10 cellular contexts compared by ENCODE assay signal in genomic region chr17:17684901-17685774, GRCh38. TPM values are rescaled to one million over a fixed set of nuclear protein-coding genes. Genes with fewer than 3 reads are reported as not detected.
DNase-seq lines count a peak whose midpoint lies in the region; ATAC-seq and TF ChIP-seq lines count a peak whose summit lies in the region.
"Had no signal": no experiment of that assay in that cellular context is flagged by ENCODE, and none has a peak within 500 bp of the region (broad histone marks: within the 10 kb centered on the region; RNA-seq: fewer than 3 reads in every experiment).

No MANE protein-coding gene starts in this region.

- TF ChIP-seq POLR2A in HCT116 (IDR thresholded peaks at IDR 0.05; ENCODE audit: borderline replicate concordance, extremely low read depth, insufficient read depth, insufficient read length), result no peak

- TF ChIP-seq CTCF in HCT116 (IDR thresholded peaks at IDR 0.05 in 2 of 3, conservative IDR thresholded peaks at IDR 0.05 in 1 of 3; ENCODE audit: borderline replicate concordance in 1 of 3, insufficient read depth in 1 of 3, low read depth in 2 of 3, low read length in 2 of 3), result no peak

- peaks cover 6% of the 10 kb centered on the region; the same call in 1 of the 2 replicates for H4K20me1 ChIP-seq in HCT116 (ENCODE audit: insufficient read depth)

- H3K9me3 Mint-ChIP-seq in activated naive CD8-positive, alpha-beta T cell (ENCODE audit: low read depth), result no peaks in the 10 kb centered on the region
- no peaks in the 10 kb centered on the region for H3K9me3 Mint-ChIP-seq in stimulated activated memory B cell treated with anti-CD40 and anti-IgM and Interleukin-4, amounts not matched to agents 10 μg/mL and 1 μg/mL and 100 μg/mL, for 72 hours
- no peaks in the 10 kb centered on the region for H3K9me3 Mint-ChIP-seq in activated CD8-positive, alpha-beta T cell treated with anti-CD3 and anti-CD28 coated beads, Interleukin-2, amount 10 ng/mL, durations not matched to agents 7 days and 5 days (ENCODE audit: insufficient read depth)

- no TSS peak for BruUV-seq in HCT116 (replicated peaks; lab: Mats Ljungman, UMichigan)

- H3K36me3 ChIP-seq in HCT116 (ENCODE audit: control insufficient read depth in 1 of 2, insufficient read depth in 2 of 2, low read length in 2 of 2), result no peaks in the 10 kb centered on the region

- H3K4me1 ChIP-seq in HCT116 (ENCODE audit: control insufficient read depth in 1 of 2, insufficient read depth in 2 of 2, low read length in 2 of 2), result peaks cover 70 to 79% of the 10 kb centered on the region in 2 experiments
- peaks cover 20% of the 10 kb centered on the region for H3K4me1 ChIP-seq in right cardiac atrium (ENCODE audit: control insufficient read depth, insufficient read depth, low read length)

- peaks cover 85% of the 10 kb centered on the region for H3K79me2 ChIP-seq in HCT116 (ENCODE audit: insufficient read depth, low read length)

- CTCF ChIA-PET in HCT116 (lab: Charles Lee), result no interaction called here
- CTCF ChIA-PET in activated CD8-positive, alpha-beta T cell treated with anti-CD3 and anti-CD28 coated beads, Interleukin-2, amount 10 ng/mL, durations not matched to agents 7 days and 5 days (lab: Charles Lee), result no interaction called here

- H3K4me3 Mint-ChIP-seq in activated naive CD8-positive, alpha-beta T cell, result peak overlapping the region; percentile 38
- no peak overlapping the region for H3K4me3 Mint-ChIP-seq in stimulated activated memory B cell treated with anti-CD40 and anti-IgM and Interleukin-4, amounts not matched to agents 10 μg/mL and 1 μg/mL and 100 μg/mL, for 72 hours
- H3K4me3 Mint-ChIP-seq in activated CD8-positive, alpha-beta T cell treated with anti-CD3 and anti-CD28 coated beads, Interleukin-2, amount 10 ng/mL, durations not matched to agents 7 days and 5 days, result no peak overlapping the region

- POLR2A ChIA-PET in HCT116 (lab: Charles Lee), result no interaction called here
- POLR2A ChIA-PET in activated CD8-positive, alpha-beta T cell treated with anti-CD3 and anti-CD28 coated beads, Interleukin-2, amount 10 ng/mL, durations not matched to agents 7 days and 5 days (lab: Charles Lee), result no interaction called here

- no peak for TF ChIP-seq RAD21 in HCT116 (IDR thresholded peaks at IDR 0.05; ENCODE audit: low read depth)

- WGBS in right cardiac atrium, result 26% methylated on average over 15 of the region's 15 CpGs

- no peak overlapping the region for H2AFZ ChIP-seq in HCT116 (ENCODE audit: low read depth, low read length, poor library complexity, severe bottlenecking)

- peak overlapping the region; percentile 84 for H3K27ac ChIP-seq in HCT116 (ENCODE audit: low read depth, low read length)
- peak overlapping the region; percentile 66 for H3K27ac ChIP-seq in right cardiac atrium (ENCODE audit: low read length)
- H3K27ac ChIP-seq: KMS-11 had no signal

- H3K27me3 ChIP-seq in HCT116 (ENCODE audit: insufficient read depth, low read length) (no peaks in the 10 kb centered on the region), right cardiac atrium (ENCODE audit: control insufficient read depth, insufficient read depth) (no peaks in the 10 kb centered on the region)

- no peak for ATAC-seq in HCT116
- ATAC-seq in right cardiac atrium, result peak; percentile 34 to 59
- no peak for ATAC-seq in stimulated activated memory B cell treated with anti-CD40 and anti-IgM and Interleukin-4, amounts not matched to agents 10 μg/mL and 1 μg/mL and 100 μg/mL, for 72 hours
- ATAC-seq in GM19351 (IDR thresholded peaks at IDR 0.05; ENCODE audit: unreplicated experiment), result no peak
- no peak for ATAC-seq in activated CD8-positive, alpha-beta T cell treated with anti-CD3 and anti-CD28 coated beads, Interleukin-2, amount 10 ng/mL, durations not matched to agents 7 days and 5 days

- H3K4me2 ChIP-seq in HCT116 (ENCODE audit: low read length), result peak overlapping the region; percentile 75
- H3K4me2 ChIP-seq: KMS-11 had no signal

- peaks cover 39% of the 10 kb centered on the region for H3K4me1 Mint-ChIP-seq in activated naive CD8-positive, alpha-beta T cell (ENCODE audit: low read depth)
- H3K4me1 Mint-ChIP-seq in stimulated activated memory B cell treated with anti-CD40 and anti-IgM and Interleukin-4, amounts not matched to agents 10 μg/mL and 1 μg/mL and 100 μg/mL, for 72 hours, result peaks cover 52% of the 10 kb centered on the region
- H3K4me1 Mint-ChIP-seq in activated CD8-positive, alpha-beta T cell treated with anti-CD3 and anti-CD28 coated beads, Interleukin-2, amount 10 ng/mL, durations not matched to agents 7 days and 5 days (ENCODE audit: low read depth), result peaks cover 45% of the 10 kb centered on the region

- H3K4me3 ChIP-seq in HCT116 (replicated peaks in 1 of 2; ENCODE audit: low read depth in 1 of 2, low read length in 2 of 2) (peak overlapping the region; percentile 31 to 41), right cardiac atrium (ENCODE audit: low read length) (no peak overlapping the region)

- intact Hi-C loops in HCT116 (cut with micrococcal nuclease), result loop anchor here (10.0 kb wide), 3 partner anchors 100 to 350 kb away; partner anchors contain the start of genes ATPAF2, GID4 and SREBF1
- intact Hi-C loops in right cardiac atrium (cut with DNase I), result loop anchor here in 3 of 4 donors (5.0 to 10.0 kb wide), 7 partner anchors 100 to 352 kb away; partner anchors contain the start of genes ATPAF2 (in 2 of the 3) and GID4 (in 2 of the 3)

- H3K36me3 Mint-ChIP-seq in activated naive CD8-positive, alpha-beta T cell, result no peaks in the 10 kb centered on the region
- H3K36me3 Mint-ChIP-seq in stimulated activated memory B cell treated with anti-CD40 and anti-IgM and Interleukin-4, amounts not matched to agents 10 μg/mL and 1 μg/mL and 100 μg/mL, for 72 hours, result no peaks in the 10 kb centered on the region
- peaks cover 8% of the 10 kb centered on the region for H3K36me3 Mint-ChIP-seq in activated CD8-positive, alpha-beta T cell treated with anti-CD3 and anti-CD28 coated beads, Interleukin-2, amount 10 ng/mL, durations not matched to agents 7 days and 5 days (ENCODE audit: low read depth)

- H3K27me3 Mint-ChIP-seq in activated naive CD8-positive, alpha-beta T cell, result no peaks in the 10 kb centered on the region
- H3K27me3 Mint-ChIP-seq in stimulated activated memory B cell treated with anti-CD40 and anti-IgM and Interleukin-4, amounts not matched to agents 10 μg/mL and 1 μg/mL and 100 μg/mL, for 72 hours, result no peaks in the 10 kb centered on the region
- no peaks in the 10 kb centered on the region for H3K27me3 Mint-ChIP-seq in activated CD8-positive, alpha-beta T cell treated with anti-CD3 and anti-CD28 coated beads, Interleukin-2, amount 10 ng/mL, durations not matched to agents 7 days and 5 days (ENCODE audit: low read depth)

- H3K9me2 ChIP-seq in HCT116 (ENCODE audit: insufficient read depth), result no peaks in the 10 kb centered on the region

- RAD21 ChIA-PET in HCT116 (lab: Charles Lee; ENCODE audit: low non-redundant PET in 1 of 2, low total read pairs in 2 of 2, uncharacterized antibody in 2 of 2, unreplicated experiment in 2 of 2), result no interaction called here

- DNase-seq in HCT116 (ENCODE audit: low read depth, low spot score) (no peak), right cardiac atrium (peak; percentile 58 to 81 (median 74))
- DNase-seq in activated CD8-positive, alpha-beta memory T cell treated with anti-CD3 and anti-CD28 coated beads for 24 hours, result no peak
- no peak for DNase-seq in activated CD8-positive, alpha-beta T cell treated with anti-CD3 and anti-CD28 coated beads, Interleukin-2, amount 10 ng/mL, durations not matched to agents 7 days and 5 days
- no peak for DNase-seq in stimulated activated CD8-positive, alpha-beta memory T cell treated with anti-CD3 and anti-CD28 coated beads, Interleukin-4, amount 100 ng/mL, for 48 hours
- DNase-seq: activated CD4-positive, alpha-beta T cell treated with anti-CD3 and anti-CD28 coated beads for 4 hours had no signal

- H3K9me3 ChIP-seq in HCT116 (ENCODE audit: control insufficient read depth in 1 of 2, insufficient read depth in 1 of 2, low read depth in 1 of 2, low read length in 2 of 2) (no peaks in the 10 kb centered on the region), right cardiac atrium (ENCODE audit: control insufficient read depth, low read length) (no peaks in the 10 kb centered on the region)

- peak overlapping the region; percentile 72 for H3K27ac Mint-ChIP-seq in activated naive CD8-positive, alpha-beta T cell
- peak overlapping the region; percentile 5 for H3K27ac Mint-ChIP-seq in stimulated activated memory B cell treated with anti-CD40 and anti-IgM and Interleukin-4, amounts not matched to agents 10 μg/mL and 1 μg/mL and 100 μg/mL, for 72 hours
- no peak overlapping the region for H3K27ac Mint-ChIP-seq in activated CD8-positive, alpha-beta T cell treated with anti-CD3 and anti-CD28 coated beads, Interleukin-2, amount 10 ng/mL, durations not matched to agents 7 days and 5 days

- H3K9ac ChIP-seq in HCT116 (ENCODE audit: low read length), result peak overlapping the region; percentile 63
- H3K9ac ChIP-seq: KMS-11 had no signal

TF ChIP-seq in HCT116, 20 proteins besides CTCF, POLR2A, EP300 and RAD21 (continues in another document):
- no peak for TF ChIP-seq ZNF274 (IDR thresholded peaks at IDR 0.05; ENCODE audit: low read depth, low read length)
- TF ChIP-seq, protein P1, sequence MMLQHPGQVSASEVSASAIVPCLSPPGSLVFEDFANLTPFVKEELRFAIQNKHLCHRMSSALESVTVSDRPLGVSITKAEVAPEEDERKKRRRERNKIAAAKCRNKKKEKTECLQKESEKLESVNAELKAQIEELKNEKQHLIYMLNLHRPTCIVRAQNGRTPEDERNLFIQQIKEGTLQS (IDR thresholded peaks at IDR 0.05), result no peak
- TF ChIP-seq FOSL1 (IDR thresholded peaks at IDR 0.05; ENCODE audit: low read depth), result no peak
- TF ChIP-seq SIN3A (IDR thresholded peaks at IDR 0.05; ENCODE audit: low read depth), result no peak
- no peak for TF ChIP-seq ELF1 (IDR thresholded peaks at IDR 0.05; ENCODE audit: borderline replicate concordance, low read depth)
- no peak for TF ChIP-seq EZH2 (IDR thresholded peaks at IDR 0.05)
- TF ChIP-seq CEBPB (IDR thresholded peaks at IDR 0.05; ENCODE audit: low read depth), result no peak
- TF ChIP-seq TCF7L2 (IDR thresholded peaks at IDR 0.05; ENCODE audit: borderline replicate concordance, extremely low read depth, insufficient read depth, insufficient read length), result no peak
- TF ChIP-seq EZH2phosphoT487 (IDR thresholded peaks at IDR 0.05; ENCODE audit: borderline replicate concordance), result no peak
- TF ChIP-seq JUND (IDR thresholded peaks at IDR 0.05), result no peak
- no peak for TF ChIP-seq YY1 (IDR thresholded peaks at IDR 0.05; ENCODE audit: extremely low read depth, insufficient replicate concordance, low read depth, low read length)
- TF ChIP-seq MAX (IDR thresholded peaks at IDR 0.05), result no peak; the same call in 1 of the 2 replicates

RNA-seq across cellular contexts. Expression of gene RAI1, which starts 3.9 kb away (rescaled TPM):
- total RNA-seq in HCT116 (2021; ENCODE audit: unreplicated experiment) (38.5 TPM), right cardiac atrium (10 to 100 TPM; 18.2 to 26.8 (median 23.4) TPM)
- 21.0 and 25.2 TPM in 2 replicates for polyA plus RNA-seq in HCT116 (2012)
- polyA plus RNA-seq in right cardiac atrium, result 18.8 TPM
- total RNA-seq in activated CD8-positive, alpha-beta T cell treated with anti-CD3 and anti-CD28 coated beads, Interleukin-2, amount 10 ng/mL, durations not matched to agents 7 days and 5 days, result 10 to 100 TPM; 24.4 to 24.6 TPM

Comparison
In these comparisons a context has a peak if more than half of its experiments do, and no peak if none do; other contexts are left out.
1. ATAC-seq: peak in right cardiac atrium (2 of 2); none in HCT116 (single experiment), stimulated activated memory B cell treated with anti-CD40 and anti-IgM and Interleukin-4, amounts not matched to agents 10 μg/mL and 1 μg/mL and 100 μg/mL, for 72 hours (single experiment), GM19351 (single experiment) and activated CD8-positive, alpha-beta T cell treated with anti-CD3 and anti-CD28 coated beads, Interleukin-2, amount 10 ng/mL, durations not matched to agents 7 days and 5 days (single experiment).
2. DNase-seq: peak in right cardiac atrium (3 of 3); none in HCT116 (single experiment), activated CD8-positive, alpha-beta memory T cell treated with anti-CD3 and anti-CD28 coated beads for 24 hours (single experiment), activated CD8-positive, alpha-beta T cell treated with anti-CD3 and anti-CD28 coated beads, Interleukin-2, amount 10 ng/mL, durations not matched to agents 7 days and 5 days (single experiment) and stimulated activated CD8-positive, alpha-beta memory T cell treated with anti-CD3 and anti-CD28 coated beads, Interleukin-4, amount 100 ng/mL, for 48 hours (single experiment).